In the genomic region with DNA sequence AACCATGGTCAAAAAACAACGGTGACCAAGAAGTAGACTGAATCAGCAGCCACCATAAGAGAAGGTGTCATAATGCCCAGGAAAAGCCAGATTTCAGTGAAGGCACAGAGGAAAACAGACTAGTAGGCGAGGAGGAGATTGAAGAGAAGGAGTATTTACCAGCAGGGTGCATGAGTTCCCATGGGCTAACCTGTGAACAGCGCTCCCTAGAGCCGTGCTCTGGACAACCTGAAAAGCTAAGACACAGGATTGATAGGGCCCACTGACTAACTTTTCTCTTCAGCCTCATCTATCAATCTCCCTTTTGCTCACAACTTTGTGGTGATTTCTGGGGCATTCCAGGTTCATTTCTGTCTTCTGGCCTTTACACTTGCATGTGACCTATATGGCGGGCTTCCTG, we compare ENCODE assay signal across 21 cellular contexts. TPM values are rescaled to one million over a fixed set of nuclear protein-coding genes. Genes with fewer than 3 reads are reported as not detected.
A peak's percentile ranks its signal among the peaks of the same experiment; 100 is the strongest.
DNase-seq lines count a peak whose midpoint lies in the region; ATAC-seq and TF ChIP-seq lines count a peak whose summit lies in the region.
"Had no signal": no experiment of that assay in that cellular context is flagged by ENCODE, and none has a peak within 500 bp of the region (broad histone marks: within the 10 kb centered on the region; RNA-seq: fewer than 3 reads in every experiment).

No MANE protein-coding gene starts in this region.

- no peak overlapping the region for H4K91ac ChIP-seq in neuronal stem cell (ENCODE audit: low read depth, low read length, poor library complexity)

- peak; percentile 15 for ATAC-seq in stimulated activated naive CD8-positive, alpha-beta T cell treated with anti-CD3 and anti-CD28 coated beads, Interleukin-15, Interleukin-2, amounts not matched to agents 100 U/mL and 50 U/mL, for 24 hours
- no peak for ATAC-seq in stimulated activated naive CD8-positive, alpha-beta T cell treated with anti-CD3 and anti-CD28 coated beads, Interleukin-15, amount 100 ng/mL, for 72 hours
- ATAC-seq in foreskin keratinocyte, result no peak
- no peak for ATAC-seq in GM18858 (IDR thresholded peaks at IDR 0.05; ENCODE audit: unreplicated experiment)

- H3K14ac ChIP-seq in neuronal stem cell (ENCODE audit: low read length), result no peak overlapping the region

- no peak overlapping the region for H2BK120ac ChIP-seq in neuronal stem cell (ENCODE audit: low read depth, low read length)

- H3K4ac ChIP-seq in neuronal stem cell (ENCODE audit: low read length), result no peak overlapping the region

- no peak overlapping the region for H3K27ac Mint-ChIP-seq in stimulated activated naive CD8-positive, alpha-beta T cell treated with anti-CD3 and anti-CD28 coated beads, Interleukin-15, amount 100 ng/mL, for 72 hours
- no peak overlapping the region for H3K27ac Mint-ChIP-seq in activated T-cell treated with anti-CD3 and anti-CD28 coated beads, Interleukin-2, amount 50 U/mL, for 24 hours

- H3K4me3 ChIP-seq in WERI-Rb-1 (ENCODE audit: low read depth, low read length), result no peak overlapping the region
- no peak overlapping the region for H3K4me3 ChIP-seq in ovary
- no peak overlapping the region for H3K4me3 ChIP-seq in neuronal stem cell (ENCODE audit: low read length in 2 of 2)
- H3K4me3 ChIP-seq: Peyer's patch had no signal

- no peaks in the 10 kb centered on the region for H3K36me3 Mint-ChIP-seq in activated T-cell treated with anti-CD3 and anti-CD28 coated beads, Interleukin-2, amount 50 U/mL, for 24 hours (ENCODE audit: low read depth)

- no peak overlapping the region for H3K4me3 Mint-ChIP-seq in stimulated activated naive CD8-positive, alpha-beta T cell treated with anti-CD3 and anti-CD28 coated beads, Interleukin-15, amount 100 ng/mL, for 72 hours
- no peak overlapping the region for H3K4me3 Mint-ChIP-seq in activated T-cell treated with anti-CD3 and anti-CD28 coated beads, Interleukin-2, amount 50 U/mL, for 24 hours

- no peak overlapping the region for H2BK5ac ChIP-seq in neuronal stem cell (ENCODE audit: low read length)

- H3K27me3 Mint-ChIP-seq in stimulated activated naive CD8-positive, alpha-beta T cell treated with anti-CD3 and anti-CD28 coated beads, Interleukin-15, amount 100 ng/mL, for 72 hours, result no peaks in the 10 kb centered on the region
- no peaks in the 10 kb centered on the region for H3K27me3 Mint-ChIP-seq in activated T-cell treated with anti-CD3 and anti-CD28 coated beads, Interleukin-2, amount 50 U/mL, for 24 hours

- H3K27me3 ChIP-seq in WERI-Rb-1 (ENCODE audit: insufficient read depth, low read depth, severe bottlenecking) (no peaks in the 10 kb centered on the region), foreskin keratinocyte (no peaks in the 10 kb centered on the region), ovary (no peaks in the 10 kb centered on the region), neuronal stem cell (ENCODE audit: control insufficient read depth in 3 of 3, insufficient read depth in 3 of 3, low read depth in 1 of 3, low read length in 3 of 3) (peaks cover 0 to 16% (median 0%) of the 10 kb centered on the region in 3 experiments)
- H3K27me3 ChIP-seq: Peyer's patch had no signal

- TF ChIP-seq POLR2A in ovary (IDR thresholded peaks at IDR 0.05), result no peak

- no peak overlapping the region for H3K23ac ChIP-seq in neuronal stem cell (ENCODE audit: low read depth, low read length, poor library complexity)

- H2AK5ac ChIP-seq in neuronal stem cell (ENCODE audit: low read depth, low read length), result no peak overlapping the region

- intact Hi-C loops in ovary (cut with DNase I), result loop anchor here (5.0 to 10.0 kb wide), 4 partner anchors 94 to 379 kb away; no protein-coding TSS in a partner anchor

- 0 out of 2 replicates have a peak, but pooled peaks have one; percentile 4 for TF ChIP-seq CTCF in WERI-Rb-1 (IDR thresholded peaks at IDR 0.05; ENCODE audit: low read depth, low read length)
- peak; percentile 6 for TF ChIP-seq CTCF in foreskin keratinocyte (conservative IDR thresholded peaks at IDR 0.05)
- TF ChIP-seq CTCF in ovary (IDR thresholded peaks at IDR 0.05), result no peak

- H3K4me2 ChIP-seq in neuronal stem cell (ENCODE audit: insufficient read depth, low read length, poor library complexity, severe bottlenecking), result no peak overlapping the region

- no peak overlapping the region for H4K8ac ChIP-seq in neuronal stem cell (ENCODE audit: low read depth, low read length)

- no peak overlapping the region for H2AFZ ChIP-seq in neuronal stem cell (ENCODE audit: low read length)

- no peak overlapping the region for H3K9ac ChIP-seq in neuronal stem cell (ENCODE audit: low read depth, low read length, poor library complexity)

- H3K36me3 ChIP-seq in WERI-Rb-1 (no peaks in the 10 kb centered on the region), ovary (no peaks in the 10 kb centered on the region), neuronal stem cell (replicated peaks in 1 of 2; ENCODE audit: control insufficient read depth in 2 of 2, insufficient read depth in 2 of 2, low read length in 2 of 2) (no peaks in the 10 kb centered on the region)
- H3K36me3 ChIP-seq: Peyer's patch had no signal

- H3K9me3 Mint-ChIP-seq in stimulated activated naive CD8-positive, alpha-beta T cell treated with anti-CD3 and anti-CD28 coated beads, Interleukin-15, amount 100 ng/mL, for 72 hours, result no peaks in the 10 kb centered on the region
- no peaks in the 10 kb centered on the region for H3K9me3 Mint-ChIP-seq in activated T-cell treated with anti-CD3 and anti-CD28 coated beads, Interleukin-2, amount 50 U/mL, for 24 hours

- no peak for DNase-seq in stimulated activated naive CD8-positive, alpha-beta T cell treated with anti-CD3 and anti-CD28 coated beads, Interleukin-15, Interleukin-2, amounts not matched to agents 100 U/mL and 50 U/mL, for 24 hours
- DNase-seq in stimulated activated naive CD8-positive, alpha-beta T cell treated with anti-CD3 and anti-CD28 coated beads, Interleukin-15, amount 100 ng/mL, for 72 hours, result no peak
- DNase-seq in WERI-Rb-1 (no peak), foreskin keratinocyte (no peak), ovary (no peak), neuronal stem cell (ENCODE audit: low spot score) (no peak)
- DNase-seq in activated T-cell treated with anti-CD3 and anti-CD28 coated beads, Interleukin-2, amount 50 U/mL, for 24 hours, result no peak
- DNase-seq: GDM1, HCEC 1CT, Kasumi-1, NCI-H1694, NCI-H2081, NCI-H2171, NCI-H345, NCI-H524, NCI-H82, Peyer's patch had no signal

- no peaks in the 10 kb centered on the region for H3K79me1 ChIP-seq in neuronal stem cell (ENCODE audit: low read depth, low read length)

- H3K4me1 Mint-ChIP-seq in stimulated activated naive CD8-positive, alpha-beta T cell treated with anti-CD3 and anti-CD28 coated beads, Interleukin-15, amount 100 ng/mL, for 72 hours, result peaks cover 24% of the 10 kb centered on the region
- H3K4me1 Mint-ChIP-seq in activated T-cell treated with anti-CD3 and anti-CD28 coated beads, Interleukin-2, amount 50 U/mL, for 24 hours (ENCODE audit: low read depth), result peaks cover 13% of the 10 kb centered on the region

- H3K4me1 ChIP-seq in foreskin keratinocyte (no peaks in the 10 kb centered on the region), ovary (ENCODE audit: insufficient read depth) (no peaks in the 10 kb centered on the region), neuronal stem cell (ENCODE audit: control insufficient read depth in 2 of 2, insufficient read depth in 1 of 2, low read depth in 1 of 2, low read length in 2 of 2) (no peaks in the 10 kb centered on the region)
- H3K4me1 ChIP-seq: Peyer's patch had no signal

- H3K9me3 ChIP-seq in WERI-Rb-1 (ENCODE audit: severe bottlenecking), result no peaks in the 10 kb centered on the region
- H3K9me3 ChIP-seq in ovary, result no peaks in the 10 kb centered on the region
- H3K9me3 ChIP-seq in neuronal stem cell (replicated peaks in 1 of 2; ENCODE audit: control insufficient read depth in 2 of 2, insufficient read depth in 1 of 2, low read depth in 1 of 2, low read length in 2 of 2), result no peaks in the 10 kb centered on the region
- H3K9me3 ChIP-seq: Peyer's patch had no signal

- H3K27ac ChIP-seq in WERI-Rb-1, result no peak overlapping the region
- no peak overlapping the region for H3K27ac ChIP-seq in foreskin keratinocyte
- H3K27ac ChIP-seq in ovary, result no peak overlapping the region
- no peak overlapping the region for H3K27ac ChIP-seq in neuronal stem cell (replicated peaks; ENCODE audit: low read length)
- H3K27ac ChIP-seq: C4-2B, Peyer's patch had no signal

- no peak overlapping the region for H2BK12ac ChIP-seq in neuronal stem cell (ENCODE audit: low read length)

- no peak overlapping the region for H2BK15ac ChIP-seq in neuronal stem cell (ENCODE audit: low read length)

- TF ChIP-seq EP300 in ovary (IDR thresholded peaks at IDR 0.05), result no peak

- WGBS in ovary, 3 donors, result 96 to 97% (median 96%) methylated on average over 5 of the region's 5 CpGs
- no CpG with 5 or more reads among the region's 5 CpGs for WGBS in neuronal stem cell (ENCODE audit: extremely low coverage in 2 of 2, insufficient read length in 2 of 2, insufficient replicate concordance in 1 of 2), 2 donors

- no peak overlapping the region for H3K18ac ChIP-seq in neuronal stem cell (ENCODE audit: low read length)

RNA-seq across cellular contexts. Expression of gene ANKRD22, which starts 12.9 kb away (rescaled TPM):
- 0.24 and 0.35 TPM in 2 replicates for total RNA-seq in foreskin keratinocyte
- polyA plus RNA-seq in foreskin keratinocyte, result 0.18 and 0.23 TPM in 2 replicates
- total RNA-seq in ovary, result under 1 TPM in 1 of 7 donors, not detected in 6; 0.42 TPM
- polyA plus RNA-seq in ovary, result under 1 TPM in 1 of 2 donors, not detected in 1; 0.63 TPM
- not detected for polyA plus RNA-seq in neuronal stem cell (2013, experiment 1 of 2)
- polyA plus RNA-seq in neuronal stem cell (2013, experiment 2 of 2), result not detected
- total RNA-seq: OCI-LY7 had no signal

RNA-seq across cellular contexts. Expression of gene LIPM, which starts 36.2 kb away (rescaled TPM):
- 0.11 TPM in 1 of 2 replicates, not detected in the other for total RNA-seq in foreskin keratinocyte
- polyA plus RNA-seq in foreskin keratinocyte, result 0.07 TPM in 1 of 2 replicates, not detected in the other
- total RNA-seq in ovary, result not detected
- not detected for polyA plus RNA-seq in ovary
- polyA plus RNA-seq in neuronal stem cell (2013, experiment 1 of 2), result not detected
- not detected for polyA plus RNA-seq in neuronal stem cell (2013, experiment 2 of 2)
- total RNA-seq: MCF 10A, OCI-LY7, Peyer's patch had no signal

RNA-seq across cellular contexts. Expression of gene STAMBPL1, which starts 41.3 kb away (rescaled TPM):
- total RNA-seq in foreskin keratinocyte (7.8 and 9.6 TPM in 2 replicates), ovary (10 to 100 TPM; 12.8 to 39.6 (median 16.9) TPM)
- polyA plus RNA-seq in foreskin keratinocyte (4.6 and 6.8 TPM in 2 replicates), ovary (10 to 100 TPM in 1 of 2 donors, 1 to 10 TPM in 1; 7.9 to 12.8 TPM)
- polyA plus RNA-seq in neuronal stem cell (2013, experiment 1 of 2), result 0.82 TPM
- 0.61 TPM for polyA plus RNA-seq in neuronal stem cell (2013, experiment 2 of 2)

Comparison
In these comparisons a context has a peak if more than half of its experiments do, and no peak if none do; other contexts are left out.
1. CTCF ChIP-seq: peak in WERI-Rb-1 (single experiment) and foreskin keratinocyte (single experiment); none in ovary (0 of 3).